Comparison of ENCODE assay signal across 29 cellular contexts in the genomic region with DNA sequence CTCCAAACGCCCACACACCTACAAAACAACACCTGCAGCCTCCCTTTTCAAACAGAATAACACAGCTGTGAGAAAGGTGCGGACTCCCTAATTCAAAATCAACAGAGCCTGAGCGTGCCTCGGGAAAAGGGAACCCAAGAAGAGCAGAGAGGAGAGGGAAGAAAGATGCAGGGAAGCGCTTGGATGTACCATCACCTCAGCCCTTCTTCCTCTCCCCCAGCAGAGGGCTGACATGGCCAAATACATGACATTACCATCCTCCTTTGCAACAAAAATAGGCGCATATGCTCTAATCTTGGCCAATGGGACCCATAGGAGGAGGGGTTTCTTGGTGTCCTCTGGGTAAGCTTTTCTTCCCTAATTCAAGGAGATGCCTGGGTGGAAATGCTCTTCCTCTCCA.
A peak's percentile ranks its signal among the peaks of the same experiment; 100 is the strongest.
DNase-seq lines count a peak whose midpoint lies in the region; ATAC-seq and TF ChIP-seq lines count a peak whose summit lies in the region.
"Had no signal": no experiment of that assay in that cellular context is flagged by ENCODE, and none has a peak within 500 bp of the region (broad histone marks: within the 10 kb centered on the region; RNA-seq: fewer than 3 reads in every experiment).

No MANE protein-coding gene starts in this region.

- TF ChIP-seq CTCF in WERI-Rb-1 (IDR thresholded peaks at IDR 0.05; ENCODE audit: low read depth, low read length) (peak; percentile 38; the same call in 1 of the 2 replicates), foreskin fibroblast (IDR thresholded peaks at IDR 0.05; ENCODE audit: low read depth, low read length) (peak; percentile 3), type B pancreatic cell (conservative IDR thresholded peaks at IDR 0.05) (peak; percentile 23)

- no peaks in the 10 kb centered on the region for H3K27me3 ChIP-seq in WERI-Rb-1 (ENCODE audit: insufficient read depth, low read depth, severe bottlenecking)
- H3K27me3 ChIP-seq: ascending aorta, right atrium auricular region, thyroid gland had no signal

- peak; percentile 27 for DNase-seq in NCI-H748 (lab: John Stamatoyannopoulos, UW; ENCODE audit: unreplicated experiment)
- DNase-seq in NCI-H748 treated with DMSO at 0.1 percent for 48 hours (lab: John Stamatoyannopoulos, UW): no peak
- DNase-seq in WERI-Rb-1: no peak
- no peak for DNase-seq in foreskin fibroblast
- no peak for DNase-seq in type B pancreatic cell (ENCODE audit: extremely low spot score, unreplicated experiment)
- no peak for DNase-seq in NOMO-1 treated with DMSO at 0.1 percent for 48 hours (lab: John Stamatoyannopoulos, UW; ENCODE audit: unreplicated experiment)
- no peak for DNase-seq in globus pallidus (ENCODE audit: low spot score)
- DNase-seq: 8988T; activated CD4-positive, alpha-beta T cell treated with anti-CD3 and anti-CD28 coated beads for 36 hours; activated effector memory CD4-positive, alpha-beta T cell treated with anti-CD3 and anti-CD28 coated beads, Interleukin-2, amount 50 U/mL, for 16 hours; activated naive CD8-positive, alpha-beta T cell treated with anti-CD3 and anti-CD28 coated beads for 36 hours; activated T-cell treated with anti-CD3 and anti-CD28 coated beads for 4 hours; CD4-positive, alpha-beta memory T cell; central memory CD4-positive, alpha-beta T cell; dermis blood vessel endothelial cell; NCI-H1694 treated with DMSO at 0.1 percent for 48 hours; NCI-H526 treated with DMSO at 0.1 percent for 48 hours; RPMI8226; stimulated activated CD4-positive, alpha-beta T cell treated with anti-CD3 and anti-CD28 coated beads, Interleukin-1b, Interleukin-23, amount 100 ng/mL, for 48 hours; stimulated activated CD8-positive, alpha-beta memory T cell treated with anti-CD3 and anti-CD28 coated beads, Interleukin-4, amount 100 ng/mL, for 48 hours; stomach; T-helper 2 cell; thyroid gland had no signal

- no peaks in the 10 kb centered on the region for H3K9me3 Mint-ChIP-seq in type B pancreatic cell
- H3K9me3 Mint-ChIP-seq: activated naive CD8-positive, alpha-beta T cell treated with anti-CD3 and anti-CD28 coated beads for 36 hours; CD4-positive, alpha-beta memory T cell had no signal

- no peak overlapping the region for H3K4me3 ChIP-seq in WERI-Rb-1 (ENCODE audit: low read depth, low read length)
- no peak overlapping the region for H3K4me3 ChIP-seq in foreskin fibroblast (ENCODE audit: low read depth in 1 of 2, low read length in 2 of 2)
- H3K4me3 ChIP-seq: ascending aorta, right atrium auricular region, smooth muscle cell, stomach, thyroid gland had no signal

- H3K27me3 Mint-ChIP-seq in type B pancreatic cell: peaks cover 31% of the 10 kb centered on the region

- no peaks in the 10 kb centered on the region for H3K4me1 Mint-ChIP-seq in type B pancreatic cell (ENCODE audit: unreplicated experiment)
- H3K4me1 Mint-ChIP-seq: activated CD4-positive, alpha-beta T cell treated with anti-CD3 and anti-CD28 coated beads for 36 hours had no signal

- H3K27ac ChIP-seq in WERI-Rb-1: no peak overlapping the region
- H3K27ac ChIP-seq: ascending aorta, KMS-11, parathyroid adenoma, right atrium auricular region, stomach, thyroid gland had no signal

- H3K36me3 ChIP-seq in WERI-Rb-1: no peaks in the 10 kb centered on the region
- H3K36me3 ChIP-seq: ascending aorta, right atrium auricular region, stomach, thyroid gland had no signal

- no peak overlapping the region for H3K27ac Mint-ChIP-seq in type B pancreatic cell
- H3K27ac Mint-ChIP-seq: activated CD4-positive, alpha-beta T cell treated with anti-CD3 and anti-CD28 coated beads for 36 hours; activated naive CD8-positive, alpha-beta T cell treated with anti-CD3 and anti-CD28 coated beads for 36 hours; CD4-positive, alpha-beta memory T cell had no signal

- H3K36me3 Mint-ChIP-seq in type B pancreatic cell: no peaks in the 10 kb centered on the region
- H3K36me3 Mint-ChIP-seq: activated naive CD8-positive, alpha-beta T cell treated with anti-CD3 and anti-CD28 coated beads for 36 hours; CD4-positive, alpha-beta memory T cell had no signal

- ATAC-seq in HG03342 (IDR thresholded peaks at IDR 0.05; ENCODE audit: unreplicated experiment): no peak
- ATAC-seq: activated CD4-positive, alpha-beta T cell treated with anti-CD3 and anti-CD28 coated beads for 36 hours had no signal

- no peak overlapping the region for H3K4me3 Mint-ChIP-seq in type B pancreatic cell
- H3K4me3 Mint-ChIP-seq: activated CD4-positive, alpha-beta T cell treated with anti-CD3 and anti-CD28 coated beads for 36 hours; activated naive CD8-positive, alpha-beta T cell treated with anti-CD3 and anti-CD28 coated beads for 36 hours; CD4-positive, alpha-beta memory T cell had no signal

- no peaks in the 10 kb centered on the region for H3K9me3 ChIP-seq in WERI-Rb-1 (ENCODE audit: severe bottlenecking)
- H3K9me3 ChIP-seq: ascending aorta, right atrium auricular region, thyroid gland had no signal
